In genomic region chr2:210429403-210430137, GRCh38 we compare ENCODE assay signal across 21 cellular contexts.
"Had no signal": no experiment of that assay in that cellular context is flagged by ENCODE, and none has a peak within 500 bp of the region (broad histone marks: within the 10 kb centered on the region; RNA-seq: fewer than 3 reads in every experiment).

No MANE protein-coding gene starts in this region.

- ATAC-seq: activated CD8-positive, alpha-beta T cell treated with anti-CD3 and anti-CD28 coated beads, Interleukin-2, amount 10 ng/mL, durations not matched to agents 7 days and 5 days; activated naive CD4-positive, alpha-beta T cell treated with anti-CD3 and anti-CD28 coated beads, Interleukin-2, amount 50 U/mL, for 72 hours; activated naive CD8-positive, alpha-beta T cell treated with anti-CD3 and anti-CD28 coated beads, Interleukin-2, amount 50 U/mL, for 24 hours; PC-3; WTC11 had no signal

- H3K4me1 ChIP-seq: ascending aorta had no signal

- H3K4me3 ChIP-seq: ascending aorta had no signal

- H3K27me3 ChIP-seq: ascending aorta had no signal

- DNase-seq: activated CD4-positive, alpha-beta T cell treated with anti-CD3 and anti-CD28 coated beads for 48 hours; activated CD4-positive, alpha-beta T cell treated with anti-CD3 and anti-CD28 coated beads, Interleukin-2, amount 50 U/mL, for 4 hours; activated CD4-positive, CD25-positive, alpha-beta regulatory T cell treated with anti-CD3 and anti-CD28 coated beads, Interleukin-2, amount 50 U/mL, for 72 hours; activated CD8-positive, alpha-beta memory T cell treated with anti-CD3 and anti-CD28 coated beads, Interleukin-2, amount 50 U/mL, for 48 hours; activated CD8-positive, alpha-beta T cell treated with anti-CD3 and anti-CD28 coated beads, Interleukin-2, amount 10 ng/mL, durations not matched to agents 7 days and 5 days; activated effector memory CD4-positive, alpha-beta T cell treated with anti-CD3 and anti-CD28 coated beads, Interleukin-2, amount 50 U/mL, for 16 hours; activated naive CD4-positive, alpha-beta T cell treated with Interleukin-2 at 50 U/mL for 16 hours; activated naive CD8-positive, alpha-beta T cell treated with anti-CD3 and anti-CD28 coated beads, Interleukin-2, amount 50 U/mL, for 24 hours; activated T-cell treated with anti-CD3 and anti-CD28 coated beads, Interleukin-2, amount 50 U/mL, for 1 hour; amniotic stem cell; KBM-7; NCI-H1048; NCI-H1417; NCI-H345; NCI-H510A treated with DMSO at 0.1 percent for 48 hours; NCI-H69; PC-3; SHP77 treated with DMSO at 0.1 percent for 48 hours had no signal

- H3K27ac ChIP-seq: ascending aorta had no signal
